8 cellular contexts compared by ENCODE assay signal in the genomic region with DNA sequence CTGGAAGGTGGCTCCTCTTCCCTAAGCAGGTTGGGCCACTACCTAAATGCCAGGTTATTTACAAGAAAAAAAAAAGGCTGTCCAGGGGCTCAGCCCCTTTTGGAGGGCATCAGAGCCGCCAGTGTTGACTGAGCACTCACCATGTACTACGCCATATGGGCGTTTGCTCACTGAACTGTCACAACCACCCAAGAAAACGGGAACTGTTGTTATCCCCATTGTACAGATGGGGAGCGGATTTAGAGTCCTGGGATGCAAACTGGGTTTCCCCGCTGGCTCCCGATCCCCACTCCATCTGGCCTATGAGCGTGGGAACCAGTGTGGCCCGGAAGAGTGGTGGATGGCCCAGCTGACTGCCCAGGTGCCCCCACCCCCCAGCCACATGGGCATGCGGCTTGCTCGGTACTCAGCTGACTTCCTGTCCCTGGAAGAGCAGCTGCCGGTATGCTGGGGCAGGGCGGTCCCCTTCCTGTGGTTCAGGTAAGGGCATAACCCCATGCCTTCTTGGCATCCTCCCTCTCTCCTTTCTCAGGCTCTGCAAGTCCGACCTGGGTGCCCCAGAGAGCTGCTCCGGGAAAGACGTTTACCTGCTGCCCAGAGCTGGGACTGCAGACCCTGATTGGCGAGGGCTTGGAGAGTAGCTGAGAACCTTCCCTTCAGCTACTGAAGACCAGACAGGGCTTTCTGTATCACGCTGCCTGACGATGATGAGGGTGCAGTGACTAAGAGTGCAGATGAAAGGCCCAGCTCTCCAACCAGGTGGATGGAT. TPM values are rescaled to one million over a fixed set of nuclear protein-coding genes. Genes with fewer than 3 reads are reported as not detected.
DNase-seq lines count a peak whose midpoint lies in the region; ATAC-seq and TF ChIP-seq lines count a peak whose summit lies in the region.

No MANE protein-coding gene starts in this region.

- H3K23me2 ChIP-seq in H9 (ENCODE audit: insufficient read length, low read depth, low read length, poor library complexity, severe bottlenecking), result no peaks in the 10 kb centered on the region

- no peak overlapping the region; a peak in 1 of 7 replicates for H3K27ac Mint-ChIP-seq in H9

- H4K91ac ChIP-seq in H9 (ENCODE audit: insufficient read length, low read depth, low read length), result no peak overlapping the region

- H3K4ac ChIP-seq in H9 (ENCODE audit: low read depth, low read length), result no peak overlapping the region

- H3K4me2 ChIP-seq in H9 (ENCODE audit: insufficient read depth, insufficient read length, low read length), result no peak overlapping the region
- H3K4me2 ChIP-seq in SU-DHL-6 (ENCODE audit: low read depth, low read length, poor library complexity, severe bottlenecking), result peak overlapping the region; percentile 32

- H3K36me3 ChIP-seq in SU-DHL-6 (ENCODE audit: low read length), result no peaks in the 10 kb centered on the region
- no peaks in the 10 kb centered on the region for H3K36me3 ChIP-seq in upper lobe of right lung

- H3K4me1 Mint-ChIP-seq in H9, result peaks cover 11 to 15% of the 10 kb centered on the region in 2 experiments

- peaks cover 58% of the 10 kb centered on the region for H3K27me3 Mint-ChIP-seq in H9 (ENCODE audit: low read depth)

- H3K56ac ChIP-seq in H9 (ENCODE audit: insufficient read length, low read depth, low read length), result no peak overlapping the region

- H3K4me3 ChIP-seq in SU-DHL-6 (ENCODE audit: insufficient read depth, low read length, poor library complexity, severe bottlenecking) (no peak overlapping the region), upper lobe of right lung (no peak overlapping the region)

- no peak overlapping the region for H2BK15ac ChIP-seq in H9 (ENCODE audit: low read depth, low read length)

- H3T11ph ChIP-seq in H9 (ENCODE audit: low read length), result no peak overlapping the region

- WGBS in H9 (ENCODE audit: extremely low coverage, insufficient read length, low lambda C conversion rate), result no CpG with 5 or more reads among the region's 19 CpGs
- WGBS in adipose tissue, 3 donors, result 47 to 81% (median 47%) methylated on average over 19 of the region's 19 CpGs

- H3K27ac ChIP-seq in H9 (ENCODE audit: insufficient read length, low read depth, low read length) (no peak overlapping the region), SU-DHL-6 (ENCODE audit: low read depth, low read length) (no peak overlapping the region), adipose tissue (ENCODE audit: low read depth, low read length) (peak overlapping the region; percentile 89), upper lobe of right lung (peak overlapping the region; percentile 90)

- H3K4me1 ChIP-seq in H9 (ENCODE audit: insufficient read depth, low read length) (no peaks in the 10 kb centered on the region; the same call in 1 of the 2 replicates), upper lobe of right lung (peaks cover 43% of the 10 kb centered on the region)

- peak; percentile 46 for ATAC-seq in upper lobe of right lung

- intact Hi-C loops in upper lobe of right lung (cut with DNase I), result no loop called here

- no peaks in the 10 kb centered on the region for H3K9me2 ChIP-seq in SU-DHL-6 (replicated peaks; ENCODE audit: insufficient read depth, low read length)

- H4K5ac ChIP-seq in H9 (ENCODE audit: insufficient read length, low read depth, low read length), result no peak overlapping the region

- TF ChIP-seq CTCF in H9 (conservative IDR thresholded peaks at IDR 0.05), result no peak
- TF ChIP-seq CTCF in SU-DHL-6 (IDR thresholded peaks at IDR 0.05; ENCODE audit: insufficient read depth, low read length, poor library complexity, severe bottlenecking), result no peak
- no peak for TF ChIP-seq CTCF in upper lobe of right lung (IDR thresholded peaks at IDR 0.05)

- no peak overlapping the region for H2BK12ac ChIP-seq in H9 (ENCODE audit: insufficient read length, low read depth, low read length)

- DNase-seq in H9 (peak; percentile 59), myocyte (ENCODE audit: low read depth) (peak; percentile 65), upper lobe of right lung (peak; percentile 85), NCI-H69 (lab: John Stamatoyannopoulos, UW) (no peak), putamen (ENCODE audit: low spot score) (no peak), NCI-H2107 treated with DMSO at 0.1 percent for 48 hours (lab: John Stamatoyannopoulos, UW; ENCODE audit: unreplicated experiment) (no peak)

- 0 out of 5 replicates have a peak overlapping the region, but pooled peaks of 1 of the 2 experiments have one; percentile 12 for H3K4me3 Mint-ChIP-seq in H9

- no peak overlapping the region for H4K8ac ChIP-seq in H9 (replicated peaks; ENCODE audit: insufficient read length, low read depth, low read length)

- H3K9me3 Mint-ChIP-seq in H9, result no peaks in the 10 kb centered on the region

- no peaks in the 10 kb centered on the region for H3K79me1 ChIP-seq in H9 (ENCODE audit: insufficient read depth, low read depth, low read length, poor library complexity, severe bottlenecking)

- H3K14ac ChIP-seq in H9 (ENCODE audit: insufficient read depth, low read length), result no peak overlapping the region

- no peaks in the 10 kb centered on the region for H3K36me3 Mint-ChIP-seq in H9 (ENCODE audit: insufficient read depth in 1 of 3, low read depth in 3 of 3)

- peaks cover 5% of the 10 kb centered on the region for H3F3A ChIP-seq in SU-DHL-6 (ENCODE audit: insufficient read depth)

- H2BK20ac ChIP-seq in H9 (ENCODE audit: low read depth, low read length, poor library complexity, severe bottlenecking), result no peak overlapping the region

- H3K18ac ChIP-seq in H9 (ENCODE audit: insufficient read length, low read depth, low read length), result peak overlapping the region; percentile 48

- H2BK5ac ChIP-seq in H9 (ENCODE audit: insufficient read length, low read length), result no peak overlapping the region

- H3K9me3 ChIP-seq in H9 (ENCODE audit: control insufficient read depth, low read depth, low read length) (no peaks in the 10 kb centered on the region), SU-DHL-6 (ENCODE audit: insufficient read depth, low read length) (no peaks in the 10 kb centered on the region), upper lobe of right lung (no peaks in the 10 kb centered on the region)

- H2AK5ac ChIP-seq in H9 (ENCODE audit: insufficient read length, low read length), result no peak overlapping the region

- no peak overlapping the region for H3K23ac ChIP-seq in H9 (ENCODE audit: insufficient read length, low read depth, low read length)

- H3K9ac ChIP-seq in H9 (ENCODE audit: extremely low read depth, insufficient read length, low read length) (no peak overlapping the region), SU-DHL-6 (ENCODE audit: low read length) (no peak overlapping the region)

- H2AFZ ChIP-seq in H9 (ENCODE audit: low read length) (no peak overlapping the region), SU-DHL-6 (ENCODE audit: low read depth, low read length, severe bottlenecking) (no peak overlapping the region)

- H3K27me3 ChIP-seq in H9 (ENCODE audit: insufficient read depth, low read length), result no peaks in the 10 kb centered on the region
- no peaks in the 10 kb centered on the region for H3K27me3 ChIP-seq in SU-DHL-6 (ENCODE audit: low read length)
- H3K27me3 ChIP-seq in upper lobe of right lung, result no peaks in the 10 kb centered on the region

- H2BK120ac ChIP-seq in H9 (ENCODE audit: low read depth, low read length, poor library complexity, severe bottlenecking), result no peak overlapping the region

- H3K79me2 ChIP-seq in H9 (ENCODE audit: insufficient read depth, low read length) (no peaks in the 10 kb centered on the region), SU-DHL-6 (ENCODE audit: insufficient read depth, low read length) (no peaks in the 10 kb centered on the region)

- H4K20me1 ChIP-seq in H9 (ENCODE audit: control insufficient read depth, insufficient read depth, insufficient read length), result no peaks in the 10 kb centered on the region
- H4K20me1 ChIP-seq in SU-DHL-6 (ENCODE audit: low read depth, low read length), result no peaks in the 10 kb centered on the region

RNA-seq across cellular contexts. Expression of a gene that starts 16.3 kb away (rescaled TPM):
- 9.5 and 9.6 TPM in 2 replicates for total RNA-seq in H9 (2021)
- 1,000 to 10,000 TPM in 1 of 3 donors, 100 to 1,000 TPM in 1, 10 to 100 TPM in 1; 33.1 to 1,268 (median 796) TPM for polyA plus RNA-seq in adipose tissue
- total RNA-seq in myocyte, result 36.0 and 38.3 TPM in 2 replicates
- polyA plus RNA-seq in myocyte (2012), result 10.1 TPM
- 82.0 TPM for total RNA-seq in upper lobe of right lung

RNA-seq across cellular contexts. Expression of a gene that starts 34.8 kb away (rescaled TPM):
- total RNA-seq in H9 (2021), result 41.8 and 45.7 TPM in 2 replicates
- polyA plus RNA-seq in adipose tissue, result 10 to 100 TPM; 14.2 to 55.2 (median 28.3) TPM
- total RNA-seq in myocyte, result 37.9 and 53.2 TPM in 2 replicates
- polyA plus RNA-seq in myocyte (2012), result 32.8 TPM
- total RNA-seq in upper lobe of right lung, result 95.5 TPM

Comparison
In these comparisons a context has a peak if more than half of its experiments do, and no peak if none do; other contexts are left out.
1. DNase-seq: peak in H9 (single experiment), myocyte (single experiment) and upper lobe of right lung (single experiment); none in NCI-H69 (single experiment), putamen (single experiment) and NCI-H2107 treated with DMSO at 0.1 percent for 48 hours (single experiment).
2. H3K27ac ChIP-seq: peak in adipose tissue (single experiment) and upper lobe of right lung (single experiment); none in H9 (single experiment) and SU-DHL-6 (single experiment).